Comparison of ENCODE assay signal across 8 cellular contexts in genomic region chr19:35716985-35717664, GRCh38. TPM values are rescaled to one million over a fixed set of nuclear protein-coding genes. Genes with fewer than 3 reads are reported as not detected.
A peak's percentile ranks its signal among the peaks of the same experiment; 100 is the strongest.
DNase-seq lines count a peak whose midpoint lies in the region; ATAC-seq, FAIRE-seq and TF ChIP-seq lines count a peak whose summit lies in the region.

No MANE protein-coding gene starts in this region.

- no peaks in the 10 kb centered on the region for H3K27me3 Mint-ChIP-seq in activated T-helper 17 cell treated with anti-CD3 and anti-CD28 coated beads, Interleukin-2, amount 50 U/mL, for 72 hours
- H3K27me3 Mint-ChIP-seq in natural killer cell treated with Interleukin-12 subunit alpha and Interleukin-12 subunit beta and Interleukin-15 and Interleukin-18, amount 100 ng/mL, for 72 hours = no peaks in the 10 kb centered on the region

- H3K36me3 Mint-ChIP-seq in activated T-helper 17 cell treated with anti-CD3 and anti-CD28 coated beads, Interleukin-2, amount 50 U/mL, for 72 hours (ENCODE audit: low read depth) = peaks cover 92% of the 10 kb centered on the region
- H3K36me3 Mint-ChIP-seq in natural killer cell treated with Interleukin-12 subunit alpha and Interleukin-12 subunit beta and Interleukin-15 and Interleukin-18, amount 100 ng/mL, for 72 hours = peaks cover 31% of the 10 kb centered on the region

- DNase-seq in DMS53 (lab: John Stamatoyannopoulos, UW) (peak; percentile 98), RCC 7860 (ENCODE audit: low spot score) (peak; percentile 79), fibroblast of mammary gland (ENCODE audit: low read depth) (peak; percentile 92)
- peak; percentile 95 for DNase-seq in Jurkat, Clone E6-1 (ENCODE audit: low read depth, low spot score)
- DNase-seq in natural killer cell treated with Interleukin-12 subunit alpha and Interleukin-12 subunit beta and Interleukin-15 and Interleukin-18, amount 100 ng/mL, for 72 hours (ENCODE audit: low spot score) = peak; percentile 93
- peak; percentile 98 for DNase-seq in stimulated activated naive CD4-positive, alpha-beta T cell treated with Interleukin-2 at 50 U/mL for 16 hours (lab: John Stamatoyannopoulos, UW)

- TF ChIP-seq CTCF in fibroblast of mammary gland (conservative IDR thresholded peaks at IDR 0.05; ENCODE audit: control insufficient read depth, insufficient read depth, low read depth, low read length) = peak; percentile 66

- no peaks in the 10 kb centered on the region for H3K4me1 Mint-ChIP-seq in activated T-helper 17 cell treated with anti-CD3 and anti-CD28 coated beads, Interleukin-2, amount 50 U/mL, for 72 hours
- peaks cover 51 to 53% of the 10 kb centered on the region in 2 donors for H3K4me1 Mint-ChIP-seq in natural killer cell treated with Interleukin-12 subunit alpha and Interleukin-12 subunit beta and Interleukin-15 and Interleukin-18, amount 100 ng/mL, for 72 hours (ENCODE audit: low read depth in 2 of 2)

- peak overlapping the region; percentile 96 for H3K4me3 Mint-ChIP-seq in activated T-helper 17 cell treated with anti-CD3 and anti-CD28 coated beads, Interleukin-2, amount 50 U/mL, for 72 hours
- peak overlapping the region; percentile 98 for H3K4me3 Mint-ChIP-seq in natural killer cell treated with Interleukin-12 subunit alpha and Interleukin-12 subunit beta and Interleukin-15 and Interleukin-18, amount 100 ng/mL, for 72 hours

- H3K4me3 ChIP-seq in Jurkat, Clone E6-1 (ENCODE audit: low read length) = peak overlapping the region; percentile 81
- H3K4me3 ChIP-seq in fibroblast of mammary gland (ENCODE audit: control insufficient read depth, low read depth, low read length) = peak overlapping the region; percentile 75

- peak; percentile 55 for ATAC-seq in GM21576 (IDR thresholded peaks at IDR 0.05; ENCODE audit: unreplicated experiment)
- ATAC-seq in activated T-helper 17 cell treated with anti-CD3 and anti-CD28 coated beads, Interleukin-2, amount 50 U/mL, for 72 hours (replicated peaks) = peak; percentile 55
- ATAC-seq in natural killer cell treated with Interleukin-12 subunit alpha and Interleukin-12 subunit beta and Interleukin-15 and Interleukin-18, amount 100 ng/mL, for 72 hours = peak; percentile 80 to 89

- no peak for FAIRE-seq in RCC 7860 (lab: Jason Lieb, UNC)

- H3K9me3 Mint-ChIP-seq in activated T-helper 17 cell treated with anti-CD3 and anti-CD28 coated beads, Interleukin-2, amount 50 U/mL, for 72 hours = no peaks in the 10 kb centered on the region
- H3K9me3 Mint-ChIP-seq in natural killer cell treated with Interleukin-12 subunit alpha and Interleukin-12 subunit beta and Interleukin-15 and Interleukin-18, amount 100 ng/mL, for 72 hours = no peaks in the 10 kb centered on the region

- H3K27ac Mint-ChIP-seq in activated T-helper 17 cell treated with anti-CD3 and anti-CD28 coated beads, Interleukin-2, amount 50 U/mL, for 72 hours = peak overlapping the region; percentile 98
- H3K27ac Mint-ChIP-seq in natural killer cell treated with Interleukin-12 subunit alpha and Interleukin-12 subunit beta and Interleukin-15 and Interleukin-18, amount 100 ng/mL, for 72 hours = peak overlapping the region; percentile 96 to 99

RNA-seq across cellular contexts. Expression of gene KMT2B, which starts 0.7 kb away (rescaled TPM):
- 39.4 TPM for polyA plus RNA-seq in Jurkat, Clone E6-1 (2012; ENCODE audit: insufficient read depth, insufficient read length)
- total RNA-seq in activated T-helper 17 cell treated with anti-CD3 and anti-CD28 coated beads, Interleukin-2, amount 50 U/mL, for 72 hours = 100 to 1,000 TPM in 1 of 2 donors, 10 to 100 TPM in 1; 67.4 to 117 TPM
- total RNA-seq in natural killer cell treated with Interleukin-12 subunit alpha and Interleukin-12 subunit beta and Interleukin-15 and Interleukin-18, amount 100 ng/mL, for 72 hours = 100 to 1,000 TPM in 1 of 2 donors, 10 to 100 TPM in 1; 80.1 to 137 TPM

RNA-seq across cellular contexts. Expression of gene ZBTB32, which starts 12.8 kb away (rescaled TPM):
- polyA plus RNA-seq in Jurkat, Clone E6-1 (2012; ENCODE audit: insufficient read depth, insufficient read length) = not detected
- 100 to 1,000 TPM; 138 to 217 TPM for total RNA-seq in activated T-helper 17 cell treated with anti-CD3 and anti-CD28 coated beads, Interleukin-2, amount 50 U/mL, for 72 hours
- total RNA-seq in natural killer cell treated with Interleukin-12 subunit alpha and Interleukin-12 subunit beta and Interleukin-15 and Interleukin-18, amount 100 ng/mL, for 72 hours = 100 to 1,000 TPM; 191 to 295 TPM

RNA-seq across cellular contexts. Expression of gene IGFLR1, which starts 25.1 kb away (rescaled TPM):
- 9.3 TPM for polyA plus RNA-seq in Jurkat, Clone E6-1 (2012; ENCODE audit: insufficient read depth, insufficient read length)
- 100 to 1,000 TPM in 1 of 2 donors, 10 to 100 TPM in 1; 42.3 to 153 TPM for total RNA-seq in activated T-helper 17 cell treated with anti-CD3 and anti-CD28 coated beads, Interleukin-2, amount 50 U/mL, for 72 hours
- 100 to 1,000 TPM in 1 of 2 donors, 10 to 100 TPM in 1; 80.4 to 193 TPM for total RNA-seq in natural killer cell treated with Interleukin-12 subunit alpha and Interleukin-12 subunit beta and Interleukin-15 and Interleukin-18, amount 100 ng/mL, for 72 hours

RNA-seq across cellular contexts. Expression of gene U2AF1L4, which starts 28.1 kb away (rescaled TPM):
- 48.2 TPM for polyA plus RNA-seq in Jurkat, Clone E6-1 (2012; ENCODE audit: insufficient read depth, insufficient read length)
- total RNA-seq in activated T-helper 17 cell treated with anti-CD3 and anti-CD28 coated beads, Interleukin-2, amount 50 U/mL, for 72 hours = 10 to 100 TPM; 17.8 to 21.6 TPM
- 10 to 100 TPM; 17.0 to 19.1 TPM for total RNA-seq in natural killer cell treated with Interleukin-12 subunit alpha and Interleukin-12 subunit beta and Interleukin-15 and Interleukin-18, amount 100 ng/mL, for 72 hours

RNA-seq across cellular contexts. Expression of gene PSENEN, which starts 28.3 kb away (rescaled TPM):
- 76.0 TPM for polyA plus RNA-seq in Jurkat, Clone E6-1 (2012; ENCODE audit: insufficient read depth, insufficient read length)
- total RNA-seq in activated T-helper 17 cell treated with anti-CD3 and anti-CD28 coated beads, Interleukin-2, amount 50 U/mL, for 72 hours = 10 to 100 TPM; 34.0 to 51.2 TPM
- 10 to 100 TPM; 66.4 to 84.2 TPM for total RNA-seq in natural killer cell treated with Interleukin-12 subunit alpha and Interleukin-12 subunit beta and Interleukin-15 and Interleukin-18, amount 100 ng/mL, for 72 hours

Comparison
In these comparisons a context has a peak if more than half of its experiments do, and no peak if none do; other contexts are left out.
1. Peak in every context shown above with its lines: DNase-seq, ATAC-seq and H3K4me3 ChIP-seq.